ENCODE assay signal across 1 cellular context in the genomic region with DNA sequence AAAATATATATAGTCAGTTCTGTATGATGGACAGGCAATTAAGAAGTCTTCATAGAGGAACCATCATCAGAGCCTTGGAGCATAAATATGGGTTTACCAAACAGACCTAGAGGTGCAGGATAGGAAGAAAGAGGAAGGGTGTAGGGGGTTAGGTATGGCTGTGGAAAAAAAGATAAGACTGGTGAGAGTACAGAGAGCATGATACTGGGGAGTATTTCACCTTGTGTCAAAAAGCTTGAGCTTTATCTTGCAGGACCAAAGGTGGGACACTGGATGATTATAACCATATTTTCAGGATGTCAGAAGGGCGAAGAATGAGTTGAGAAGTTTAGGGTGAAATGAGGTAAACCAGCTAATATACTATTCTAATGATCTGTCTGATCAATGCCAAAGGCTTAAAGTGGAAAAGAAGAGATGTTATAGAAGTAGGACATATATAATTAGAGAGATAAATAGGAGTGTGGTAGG.
TF ChIP-seq lines count a peak whose summit lies in the region.

No MANE protein-coding gene starts in this region.

TF ChIP-seq in K562, 482 proteins besides CTCF, POLR2A, EP300 and RAD21 (continued from another document and continues in another):
- no peak for TF ChIP-seq HNRNPUL1 (IDR thresholded peaks at IDR 0.05; ENCODE audit: low read length)
- TF ChIP-seq IRF9 (tag; IDR thresholded peaks at IDR 0.05) = no peak
- TF ChIP-seq ARID2 (IDR thresholded peaks at IDR 0.05) = no peak
- TF ChIP-seq RBM39 (optimal IDR thresholded peaks at IDR 0.05; ENCODE audit: low read depth, low read length) = no peak
- no peak for TF ChIP-seq NR3C1 (CRISPR knock-in tag; IDR thresholded peaks at IDR 0.05)
- TF ChIP-seq TBP (optimal IDR thresholded peaks at IDR 0.05; ENCODE audit: low read depth, low read length) = no peak
- TF ChIP-seq, protein P1, sequence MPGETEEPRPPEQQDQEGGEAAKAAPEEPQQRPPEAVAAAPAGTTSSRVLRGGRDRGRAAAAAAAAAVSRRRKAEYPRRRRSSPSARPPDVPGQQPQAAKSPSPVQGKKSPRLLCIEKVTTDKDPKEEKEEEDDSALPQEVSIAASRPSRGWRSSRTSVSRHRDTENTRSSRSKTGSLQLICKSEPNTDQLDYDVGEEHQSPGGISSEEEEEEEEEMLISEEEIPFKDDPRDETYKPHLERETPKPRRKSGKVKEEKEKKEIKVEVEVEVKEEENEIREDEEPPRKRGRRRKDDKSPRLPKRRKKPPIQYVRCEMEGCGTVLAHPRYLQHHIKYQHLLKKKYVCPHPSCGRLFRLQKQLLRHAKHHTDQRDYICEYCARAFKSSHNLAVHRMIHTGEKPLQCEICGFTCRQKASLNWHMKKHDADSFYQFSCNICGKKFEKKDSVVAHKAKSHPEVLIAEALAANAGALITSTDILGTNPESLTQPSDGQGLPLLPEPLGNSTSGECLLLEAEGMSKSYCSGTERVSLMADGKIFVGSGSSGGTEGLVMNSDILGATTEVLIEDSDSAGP (CRISPR knock-in tag; IDR thresholded peaks at IDR 0.05) = no peak
- TF ChIP-seq, protein P2, sequence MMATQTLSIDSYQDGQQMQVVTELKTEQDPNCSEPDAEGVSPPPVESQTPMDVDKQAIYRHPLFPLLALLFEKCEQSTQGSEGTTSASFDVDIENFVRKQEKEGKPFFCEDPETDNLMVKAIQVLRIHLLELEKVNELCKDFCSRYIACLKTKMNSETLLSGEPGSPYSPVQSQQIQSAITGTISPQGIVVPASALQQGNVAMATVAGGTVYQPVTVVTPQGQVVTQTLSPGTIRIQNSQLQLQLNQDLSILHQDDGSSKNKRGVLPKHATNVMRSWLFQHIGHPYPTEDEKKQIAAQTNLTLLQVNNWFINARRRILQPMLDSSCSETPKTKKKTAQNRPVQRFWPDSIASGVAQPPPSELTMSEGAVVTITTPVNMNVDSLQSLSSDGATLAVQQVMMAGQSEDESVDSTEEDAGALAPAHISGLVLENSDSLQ (IDR thresholded peaks at IDR 0.05) = peak; percentile 95
- peak; percentile 88 for TF ChIP-seq SOX6 (IDR thresholded peaks at IDR 0.05)
- peak; percentile 91 for TF ChIP-seq MEIS2 (IDR thresholded peaks at IDR 0.05; ENCODE audit: partially characterized antibody)
- TF ChIP-seq ZNF696 (CRISPR knock-in tag; conservative IDR thresholded peaks at IDR 0.05) = no peak
- no peak for TF ChIP-seq PCBP2 (IDR thresholded peaks at IDR 0.05; ENCODE audit: low read depth, low read length, poor library complexity, severe bottlenecking)
- no peak for TF ChIP-seq STAG1 (CRISPR knock-in tag; IDR thresholded peaks at IDR 0.05; ENCODE audit: borderline replicate concordance)
- 0 out of 2 replicates have a peak, but pooled peaks have one; percentile 25 for TF ChIP-seq NR2C1 (IDR thresholded peaks at IDR 0.05)
- TF ChIP-seq NR2C1 (tag; IDR thresholded peaks at IDR 0.05) = no peak
- no peak for TF ChIP-seq ZNF311 (CRISPR knock-in tag; IDR thresholded peaks at IDR 0.05)
- TF ChIP-seq POLR2H (tag; IDR thresholded peaks at IDR 0.05; ENCODE audit: low read depth) = no peak
- TF ChIP-seq HDAC1 (IDR thresholded peaks at IDR 0.05) = peak; percentile 81 to 90; a peak in 3 of 4 replicates
- TF ChIP-seq AFF4 (CRISPR knock-in tag; IDR thresholded peaks at IDR 0.05) = no peak
- no peak; the same call in 1 of the 2 replicates for TF ChIP-seq ELF4 (CRISPR knock-in tag; IDR thresholded peaks at IDR 0.05)
- no peak for TF ChIP-seq BDP1 (IDR thresholded peaks at IDR 0.05; ENCODE audit: insufficient read depth, insufficient read length)
- TF ChIP-seq, protein P3, sequence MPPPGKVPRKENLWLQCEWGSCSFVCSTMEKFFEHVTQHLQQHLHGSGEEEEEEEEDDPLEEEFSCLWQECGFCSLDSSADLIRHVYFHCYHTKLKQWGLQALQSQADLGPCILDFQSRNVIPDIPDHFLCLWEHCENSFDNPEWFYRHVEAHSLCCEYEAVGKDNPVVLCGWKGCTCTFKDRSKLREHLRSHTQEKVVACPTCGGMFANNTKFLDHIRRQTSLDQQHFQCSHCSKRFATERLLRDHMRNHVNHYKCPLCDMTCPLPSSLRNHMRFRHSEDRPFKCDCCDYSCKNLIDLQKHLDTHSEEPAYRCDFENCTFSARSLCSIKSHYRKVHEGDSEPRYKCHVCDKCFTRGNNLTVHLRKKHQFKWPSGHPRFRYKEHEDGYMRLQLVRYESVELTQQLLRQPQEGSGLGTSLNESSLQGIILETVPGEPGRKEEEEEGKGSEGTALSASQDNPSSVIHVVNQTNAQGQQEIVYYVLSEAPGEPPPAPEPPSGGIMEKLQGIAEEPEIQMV (tag; conservative IDR thresholded peaks at IDR 0.05; ENCODE audit: low read depth) = no peak
- no peak for TF ChIP-seq ZNF589 (CRISPR knock-in tag; IDR thresholded peaks at IDR 0.05; ENCODE audit: low read depth)
- TF ChIP-seq NCOR1 (IDR thresholded peaks at IDR 0.05) = peak; percentile 98
- TF ChIP-seq TAF15 (IDR thresholded peaks at IDR 0.05; ENCODE audit: low read depth, low read length) = no peak
- TF ChIP-seq ZNF586 (CRISPR knock-in tag; conservative IDR thresholded peaks at IDR 0.05) = no peak
- TF ChIP-seq, protein P4, sequence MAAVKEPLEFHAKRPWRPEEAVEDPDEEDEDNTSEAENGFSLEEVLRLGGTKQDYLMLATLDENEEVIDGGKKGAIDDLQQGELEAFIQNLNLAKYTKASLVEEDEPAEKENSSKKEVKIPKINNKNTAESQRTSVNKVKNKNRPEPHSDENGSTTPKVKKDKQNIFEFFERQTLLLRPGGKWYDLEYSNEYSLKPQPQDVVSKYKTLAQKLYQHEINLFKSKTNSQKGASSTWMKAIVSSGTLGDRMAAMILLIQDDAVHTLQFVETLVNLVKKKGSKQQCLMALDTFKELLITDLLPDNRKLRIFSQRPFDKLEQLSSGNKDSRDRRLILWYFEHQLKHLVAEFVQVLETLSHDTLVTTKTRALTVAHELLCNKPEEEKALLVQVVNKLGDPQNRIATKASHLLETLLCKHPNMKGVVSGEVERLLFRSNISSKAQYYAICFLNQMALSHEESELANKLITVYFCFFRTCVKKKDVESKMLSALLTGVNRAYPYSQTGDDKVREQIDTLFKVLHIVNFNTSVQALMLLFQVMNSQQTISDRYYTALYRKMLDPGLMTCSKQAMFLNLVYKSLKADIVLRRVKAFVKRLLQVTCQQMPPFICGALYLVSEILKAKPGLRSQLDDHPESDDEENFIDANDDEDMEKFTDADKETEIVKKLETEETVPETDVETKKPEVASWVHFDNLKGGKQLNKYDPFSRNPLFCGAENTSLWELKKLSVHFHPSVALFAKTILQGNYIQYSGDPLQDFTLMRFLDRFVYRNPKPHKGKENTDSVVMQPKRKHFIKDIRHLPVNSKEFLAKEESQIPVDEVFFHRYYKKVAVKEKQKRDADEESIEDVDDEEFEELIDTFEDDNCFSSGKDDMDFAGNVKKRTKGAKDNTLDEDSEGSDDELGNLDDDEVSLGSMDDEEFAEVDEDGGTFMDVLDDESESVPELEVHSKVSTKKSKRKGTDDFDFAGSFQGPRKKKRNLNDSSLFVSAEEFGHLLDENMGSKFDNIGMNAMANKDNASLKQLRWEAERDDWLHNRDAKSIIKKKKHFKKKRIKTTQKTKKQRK (IDR thresholded peaks at IDR 0.05; ENCODE audit: borderline replicate concordance, low read depth, low read length) = no peak
- TF ChIP-seq ZNF3 (CRISPR knock-in tag; IDR thresholded peaks at IDR 0.05) = no peak
- TF ChIP-seq ADNP (tag; IDR thresholded peaks at IDR 0.05) = no peak
- TF ChIP-seq CBFA2T2 (conservative IDR thresholded peaks at IDR 0.05) = peak; percentile 98
- TF ChIP-seq ZNF445 (CRISPR knock-in tag; IDR thresholded peaks at IDR 0.05; ENCODE audit: low read depth) = no peak
- TF ChIP-seq SIRT6 (IDR thresholded peaks at IDR 0.05; ENCODE audit: low read depth, low read length) = no peak
- TF ChIP-seq DPF2 (IDR thresholded peaks at IDR 0.05) = peak; percentile 98
- no peak for TF ChIP-seq HMG20B (CRISPR knock-in tag; IDR thresholded peaks at IDR 0.05)
- TF ChIP-seq CTBP1 (IDR thresholded peaks at IDR 0.05; ENCODE audit: borderline replicate concordance) = peak; percentile 93
- TF ChIP-seq ZBTB7A (IDR thresholded peaks at IDR 0.05; ENCODE audit: borderline replicate concordance, control insufficient read depth, low read depth, low read length) = no peak
- TF ChIP-seq ZBTB9 (CRISPR knock-in tag; IDR thresholded peaks at IDR 0.05) = no peak
- TF ChIP-seq, protein P5, sequence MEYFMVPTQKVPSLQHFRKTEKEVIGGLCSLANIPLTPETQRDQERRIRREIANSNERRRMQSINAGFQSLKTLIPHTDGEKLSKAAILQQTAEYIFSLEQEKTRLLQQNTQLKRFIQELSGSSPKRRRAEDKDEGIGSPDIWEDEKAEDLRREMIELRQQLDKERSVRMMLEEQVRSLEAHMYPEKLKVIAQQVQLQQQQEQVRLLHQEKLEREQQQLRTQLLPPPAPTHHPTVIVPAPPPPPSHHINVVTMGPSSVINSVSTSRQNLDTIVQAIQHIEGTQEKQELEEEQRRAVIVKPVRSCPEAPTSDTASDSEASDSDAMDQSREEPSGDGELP (CRISPR knock-in tag; IDR thresholded peaks at IDR 0.05; ENCODE audit: borderline replicate concordance) = no peak
- peak; percentile 57; the same call in 1 of the 2 replicates for TF ChIP-seq EGR1 (conservative IDR thresholded peaks at IDR 0.05)
- TF ChIP-seq ELK3 (CRISPR knock-in tag; IDR thresholded peaks at IDR 0.05) = no peak
- no peak for TF ChIP-seq IRF2 (CRISPR knock-in tag; IDR thresholded peaks at IDR 0.05)
- no peak for TF ChIP-seq FUS (optimal IDR thresholded peaks at IDR 0.05; ENCODE audit: low read depth, low read length)
- no peak for TF ChIP-seq TSC22D4 (tag; IDR thresholded peaks at IDR 0.05)
- TF ChIP-seq TCF7L2 (IDR thresholded peaks at IDR 0.05; ENCODE audit: low read depth, low read length) = no peak
- TF ChIP-seq, protein P6, sequence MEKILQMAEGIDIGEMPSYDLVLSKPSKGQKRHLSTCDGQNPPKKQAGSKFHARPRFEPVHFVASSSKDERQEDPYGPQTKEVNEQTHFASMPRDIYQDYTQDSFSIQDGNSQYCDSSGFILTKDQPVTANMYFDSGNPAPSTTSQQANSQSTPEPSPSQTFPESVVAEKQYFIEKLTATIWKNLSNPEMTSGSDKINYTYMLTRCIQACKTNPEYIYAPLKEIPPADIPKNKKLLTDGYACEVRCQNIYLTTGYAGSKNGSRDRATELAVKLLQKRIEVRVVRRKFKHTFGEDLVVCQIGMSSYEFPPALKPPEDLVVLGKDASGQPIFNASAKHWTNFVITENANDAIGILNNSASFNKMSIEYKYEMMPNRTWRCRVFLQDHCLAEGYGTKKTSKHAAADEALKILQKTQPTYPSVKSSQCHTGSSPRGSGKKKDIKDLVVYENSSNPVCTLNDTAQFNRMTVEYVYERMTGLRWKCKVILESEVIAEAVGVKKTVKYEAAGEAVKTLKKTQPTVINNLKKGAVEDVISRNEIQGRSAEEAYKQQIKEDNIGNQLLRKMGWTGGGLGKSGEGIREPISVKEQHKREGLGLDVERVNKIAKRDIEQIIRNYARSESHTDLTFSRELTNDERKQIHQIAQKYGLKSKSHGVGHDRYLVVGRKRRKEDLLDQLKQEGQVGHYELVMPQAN (IDR thresholded peaks at IDR 0.05; ENCODE audit: borderline replicate concordance) = no peak
- no peak for TF ChIP-seq FOXA3 (CRISPR knock-in tag; conservative IDR thresholded peaks at IDR 0.05 in 1 of 2, IDR thresholded peaks at IDR 0.05 in 1 of 2)
